Comparison of ENCODE assay signal across 19 cellular contexts in genomic region chr6:33442283-33442682, GRCh38.
"Had no signal": no experiment of that assay in that cellular context is flagged by ENCODE, and none has a peak within 500 bp of the region (broad histone marks: within the 10 kb centered on the region; RNA-seq: fewer than 3 reads in every experiment).

No MANE protein-coding gene starts in this region.

- H3K9me3 ChIP-seq: heart left ventricle, right lobe of liver, transverse colon, uterus had no signal

- H3K27me3 ChIP-seq: cardiac muscle cell, heart left ventricle, right lobe of liver, transverse colon, uterus had no signal

- H3K36me3 ChIP-seq: right lobe of liver, uterus had no signal

- H3K27ac ChIP-seq: cardiac muscle cell, heart left ventricle, right lobe of liver, skin epidermis, transverse colon, uterus had no signal

- H3K4me3 ChIP-seq: cardiac muscle cell, heart left ventricle, right lobe of liver, skin epidermis, transverse colon, uterus had no signal

- H3K27ac Mint-ChIP-seq: activated CD8-positive, alpha-beta T cell treated with anti-CD3 and anti-CD28 coated beads for 36 hours; activated naive CD8-positive, alpha-beta T cell treated with anti-CD3 and anti-CD28 coated beads, Interleukin-2, amount 50 U/mL, for 24 hours; activated T-helper 2 cell treated with anti-CD3 and anti-CD28 coated beads, Interferon-gamma antibody, Interleukin-2, Interleukin-4, amounts not matched to agents 10 μg/mL and 5 μg/mL and 100 μg/mL, durations not matched to agents 14 hours and 24 hours and 36 hours; nephron; WTC11 had no signal

- H3K4me3 Mint-ChIP-seq: activated CD8-positive, alpha-beta T cell treated with anti-CD3 and anti-CD28 coated beads for 36 hours; activated naive CD8-positive, alpha-beta T cell treated with anti-CD3 and anti-CD28 coated beads, Interleukin-2, amount 50 U/mL, for 24 hours; nephron; stimulated activated memory B cell treated with anti-CD40 and anti-IgM and Interleukin-4, amounts not matched to agents 10 μg/mL and 1 μg/mL and 100 μg/mL, for 72 hours; WTC11 had no signal

- ATAC-seq: activated CD8-positive, alpha-beta T cell treated with anti-CD3 and anti-CD28 coated beads for 36 hours; heart left ventricle; left ventricle myocardium superior; right lobe of liver; stimulated activated memory B cell treated with anti-CD40 and anti-IgM and Interleukin-4, amounts not matched to agents 10 μg/mL and 1 μg/mL and 100 μg/mL, for 72 hours; WTC11 had no signal

- H3K4me1 ChIP-seq: right lobe of liver, transverse colon, uterus had no signal

- H3K4me1 Mint-ChIP-seq: nephron; stimulated activated memory B cell treated with anti-CD40 and anti-IgM and Interleukin-4, amounts not matched to agents 10 μg/mL and 1 μg/mL and 100 μg/mL, for 72 hours; WTC11 had no signal

- DNase-seq: activated CD8-positive, alpha-beta T cell treated with anti-CD3 and anti-CD28 coated beads for 36 hours; activated naive CD4-positive, alpha-beta T cell treated with Interleukin-2 at 50 U/mL for 16 hours; activated naive CD8-positive, alpha-beta T cell treated with anti-CD3 and anti-CD28 coated beads, Interleukin-2, amount 50 U/mL, for 24 hours; heart left ventricle; left ventricle myocardium superior; mammary epithelial cell; nucleus accumbens; right lobe of liver; stimulated activated CD4-positive, alpha-beta T cell treated with anti-CD3 and anti-CD28 coated beads, Interleukin-2, amount 100 ng/mL, for 24 hours; T-helper 1 cell; T-helper 9 cell; transverse colon; uterus had no signal

- H3K27me3 Mint-ChIP-seq: activated CD8-positive, alpha-beta T cell treated with anti-CD3 and anti-CD28 coated beads for 36 hours; activated naive CD8-positive, alpha-beta T cell treated with anti-CD3 and anti-CD28 coated beads, Interleukin-2, amount 50 U/mL, for 24 hours; stimulated activated memory B cell treated with anti-CD40 and anti-IgM and Interleukin-4, amounts not matched to agents 10 μg/mL and 1 μg/mL and 100 μg/mL, for 72 hours had no signal

- H3K9me3 Mint-ChIP-seq: activated CD8-positive, alpha-beta T cell treated with anti-CD3 and anti-CD28 coated beads for 36 hours; activated naive CD8-positive, alpha-beta T cell treated with anti-CD3 and anti-CD28 coated beads, Interleukin-2, amount 50 U/mL, for 24 hours; activated T-helper 2 cell treated with anti-CD3 and anti-CD28 coated beads, Interferon-gamma antibody, Interleukin-2, Interleukin-4, amounts not matched to agents 10 μg/mL and 5 μg/mL and 100 μg/mL, durations not matched to agents 14 hours and 24 hours and 36 hours; nephron; stimulated activated memory B cell treated with anti-CD40 and anti-IgM and Interleukin-4, amounts not matched to agents 10 μg/mL and 1 μg/mL and 100 μg/mL, for 72 hours; WTC11 had no signal
